33 cellular contexts compared by ENCODE assay signal in the genomic region with DNA sequence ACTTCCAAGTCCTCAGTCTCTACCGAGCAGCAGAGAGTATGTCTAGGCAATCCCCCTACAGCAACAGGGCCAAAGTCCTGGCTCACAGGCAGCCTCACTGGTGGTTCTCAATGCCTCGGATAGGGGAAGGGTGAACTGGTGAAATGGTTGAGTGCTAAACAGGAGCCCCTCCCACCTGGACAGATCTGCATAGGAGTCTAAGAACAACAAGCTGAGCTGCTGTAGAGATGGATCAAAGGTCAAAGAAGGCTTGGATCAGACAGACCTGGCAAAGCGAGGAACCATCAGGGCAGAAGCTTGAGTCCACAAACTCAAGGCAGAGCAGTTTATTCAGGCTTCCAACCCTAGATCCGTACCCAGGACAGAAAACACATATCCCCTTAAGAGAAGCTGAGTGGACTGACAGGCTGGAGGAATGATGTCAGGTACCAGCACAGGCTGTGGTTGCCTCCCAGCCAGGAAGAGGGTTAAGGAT. TPM values are rescaled to one million over a fixed set of nuclear protein-coding genes. Genes with fewer than 3 reads are reported as not detected.
"Had no signal": no experiment of that assay in that cellular context is flagged by ENCODE, and none has a peak within 500 bp of the region (broad histone marks: within the 10 kb centered on the region; RNA-seq: fewer than 3 reads in every experiment).

No MANE protein-coding gene starts in this region.

- H3K4me2 ChIP-seq: neural progenitor cell had no signal

- ATAC-seq: activated naive CD8-positive, alpha-beta T cell treated with anti-CD3 and anti-CD28 coated beads, Interleukin-2, amount 50 U/mL, for 24 hours; activated T-cell treated with anti-CD3 and anti-CD28 coated beads, Interleukin-2, amount 50 U/mL, for 4 hours; esophagus mucosa; left lung; naive thymus-derived CD4-positive, alpha-beta T cell; right cardiac atrium; stimulated activated effector memory CD8-positive, alpha-beta T cell treated with anti-CD3 and anti-CD28 coated beads, Interleukin-12 subunit alpha, Interleukin-12 subunit beta, amount 100 ng/mL, for 72 hours; T-helper 17 cell; WTC11 had no signal

- H3K9me3 ChIP-seq: left lung had no signal

- DNase-seq: activated CD4-positive, alpha-beta memory T cell treated with anti-CD3 and anti-CD28 coated beads, Interleukin-2, amount 10 ng/mL, durations not matched to agents 7 days and 5 days; activated CD4-positive, alpha-beta T cell treated with anti-CD3 and anti-CD28 coated beads for 1 hour; activated CD4-positive, alpha-beta T cell treated with anti-CD3 and anti-CD28 coated beads, Interleukin-2, amount 10 ng/mL, durations not matched to agents 7 days and 5 days; activated CD8-positive, alpha-beta memory T cell treated with anti-CD3 and anti-CD28 coated beads, Interleukin-2, amount 50 U/mL, for 48 hours; activated naive CD8-positive, alpha-beta T cell treated with anti-CD3 and anti-CD28 coated beads, Interleukin-2, amount 50 U/mL, for 24 hours; activated T-cell treated with anti-CD3 and anti-CD28 coated beads, Interleukin-2, amount 50 U/mL, for 4 hours; amygdala; caudate nucleus; endodermal cell; foreskin fibroblast; head of caudate nucleus; hypothalamus; immature natural killer cell; kidney; left lung; naive thymus-derived CD4-positive, alpha-beta T cell; right cardiac atrium; stimulated activated CD4-positive, alpha-beta T cell treated with anti-CD3 and anti-CD28 coated beads, Interleukin-12 subunit alpha, Interleukin-12 subunit beta, amount 100 ng/mL, for 4 hours; stimulated activated CD4-positive, alpha-beta T cell treated with anti-CD3 and anti-CD28 coated beads, Interleukin-4, amount 100 ng/mL, for 24 hours; T-helper 17 cell; T1000 had no signal

- H3K4me3 ChIP-seq: left lung, neural progenitor cell had no signal

- H2AFZ ChIP-seq: neural progenitor cell had no signal

- H3K36me3 Mint-ChIP-seq: activated naive CD4-positive, alpha-beta T cell treated with anti-CD3 and anti-CD28 coated beads, Interleukin-2, amount 50 U/mL, for 24 hours; immature natural killer cell; naive thymus-derived CD4-positive, alpha-beta T cell; stimulated activated effector memory CD8-positive, alpha-beta T cell treated with anti-CD3 and anti-CD28 coated beads, Interleukin-12 subunit alpha, Interleukin-12 subunit beta, amount 100 ng/mL, for 72 hours had no signal

- H3K27ac Mint-ChIP-seq: activated CD4-positive, alpha-beta memory T cell treated with anti-CD3 and anti-CD28 coated beads, Interleukin-2, amount 10 ng/mL, durations not matched to agents 7 days and 5 days; activated CD4-positive, alpha-beta T cell treated with anti-CD3 and anti-CD28 coated beads, Interleukin-2, amount 10 ng/mL, durations not matched to agents 7 days and 5 days; activated naive CD4-positive, alpha-beta T cell treated with anti-CD3 and anti-CD28 coated beads, Interleukin-2, amount 50 U/mL, for 24 hours; activated naive CD8-positive, alpha-beta T cell treated with anti-CD3 and anti-CD28 coated beads, Interleukin-2, amount 50 U/mL, for 24 hours; activated T-helper 2 cell treated with anti-CD3 and anti-CD28 coated beads, Interferon-gamma antibody, Interleukin-2, Interleukin-4, amounts not matched to agents 10 μg/mL and 5 μg/mL and 100 μg/mL, durations not matched to agents 14 hours and 24 hours and 36 hours; dendritic cell treated with granulocyte-macrophage colony-stimulating factor and Interleukin-4, amounts not matched to agents 40 ng/mL and 50 ng/mL, for 4 days; endodermal cell; immature natural killer cell; naive thymus-derived CD4-positive, alpha-beta T cell; neural progenitor cell; stimulated activated naive CD8-positive, alpha-beta T cell treated with anti-CD3 and anti-CD28 coated beads, Interleukin-15, Interleukin-2, amounts not matched to agents 100 ng/mL and 50 ng/mL, for 24 hours; T-helper 17 cell; WTC11 had no signal

- H3K36me3 ChIP-seq: left lung, neural progenitor cell had no signal

- H3K4me3 Mint-ChIP-seq: activated CD4-positive, alpha-beta memory T cell treated with anti-CD3 and anti-CD28 coated beads, Interleukin-2, amount 10 ng/mL, durations not matched to agents 7 days and 5 days; activated CD4-positive, alpha-beta T cell treated with anti-CD3 and anti-CD28 coated beads, Interleukin-2, amount 10 ng/mL, durations not matched to agents 7 days and 5 days; activated naive CD4-positive, alpha-beta T cell treated with anti-CD3 and anti-CD28 coated beads, Interleukin-2, amount 50 U/mL, for 24 hours; activated naive CD8-positive, alpha-beta T cell treated with anti-CD3 and anti-CD28 coated beads, Interleukin-2, amount 50 U/mL, for 24 hours; activated T-cell treated with anti-CD3 and anti-CD28 coated beads, Interleukin-2, amount 50 U/mL, for 4 hours; dendritic cell treated with granulocyte-macrophage colony-stimulating factor and Interleukin-4, amounts not matched to agents 40 ng/mL and 50 ng/mL, for 4 days; endodermal cell; immature natural killer cell; naive thymus-derived CD4-positive, alpha-beta T cell; neural progenitor cell; stimulated activated effector memory CD8-positive, alpha-beta T cell treated with anti-CD3 and anti-CD28 coated beads, Interleukin-12 subunit alpha, Interleukin-12 subunit beta, amount 100 ng/mL, for 72 hours; stimulated activated naive CD8-positive, alpha-beta T cell treated with anti-CD3 and anti-CD28 coated beads, Interleukin-15, Interleukin-2, amounts not matched to agents 100 ng/mL and 50 ng/mL, for 24 hours; T-helper 17 cell; WTC11 had no signal

- H3K27me3 ChIP-seq: neural progenitor cell had no signal

- H3K27ac ChIP-seq: left lung, neural progenitor cell had no signal

- H3K9me3 Mint-ChIP-seq: activated CD4-positive, alpha-beta memory T cell treated with anti-CD3 and anti-CD28 coated beads, Interleukin-2, amount 10 ng/mL, durations not matched to agents 7 days and 5 days; activated CD4-positive, alpha-beta T cell treated with anti-CD3 and anti-CD28 coated beads, Interleukin-2, amount 10 ng/mL, durations not matched to agents 7 days and 5 days; activated naive CD4-positive, alpha-beta T cell treated with anti-CD3 and anti-CD28 coated beads, Interleukin-2, amount 50 U/mL, for 24 hours; activated naive CD8-positive, alpha-beta T cell treated with anti-CD3 and anti-CD28 coated beads, Interleukin-2, amount 50 U/mL, for 24 hours; activated T-cell treated with anti-CD3 and anti-CD28 coated beads, Interleukin-2, amount 50 U/mL, for 4 hours; activated T-helper 2 cell treated with anti-CD3 and anti-CD28 coated beads, Interferon-gamma antibody, Interleukin-2, Interleukin-4, amounts not matched to agents 10 μg/mL and 5 μg/mL and 100 μg/mL, durations not matched to agents 14 hours and 24 hours and 36 hours; dendritic cell treated with granulocyte-macrophage colony-stimulating factor and Interleukin-4, amounts not matched to agents 40 ng/mL and 50 ng/mL, for 4 days; endodermal cell; immature natural killer cell; neural progenitor cell; stimulated activated effector memory CD8-positive, alpha-beta T cell treated with anti-CD3 and anti-CD28 coated beads, Interleukin-12 subunit alpha, Interleukin-12 subunit beta, amount 100 ng/mL, for 72 hours; stimulated activated naive CD8-positive, alpha-beta T cell treated with anti-CD3 and anti-CD28 coated beads, Interleukin-15, Interleukin-2, amounts not matched to agents 100 ng/mL and 50 ng/mL, for 24 hours; WTC11 had no signal

- H3K9ac ChIP-seq: neural progenitor cell had no signal

RNA-seq across cellular contexts. Expression of gene PCAT6, which starts 46.4 kb away (rescaled TPM):
- total RNA-seq: lung microvascular endothelial cell, omental fat pad, subcutaneous adipose tissue, urinary bladder had no signal
- polyA plus RNA-seq: naive thymus-derived CD4-positive, alpha-beta T cell had no signal
